In genomic region chr2:45872211-45872610, GRCh38 we compare ENCODE assay signal across 19 cellular contexts.
DNase-seq lines count a peak whose midpoint lies in the region; ATAC-seq, FAIRE-seq and TF ChIP-seq lines count a peak whose summit lies in the region.
"Had no signal": no experiment of that assay in that cellular context is flagged by ENCODE, and none has a peak within 500 bp of the region (broad histone marks: within the 10 kb centered on the region; RNA-seq: fewer than 3 reads in every experiment).

No MANE protein-coding gene starts in this region.

- H2AFZ ChIP-seq in IMR-90 (replicated peaks; ENCODE audit: low read length, poor library complexity) (peak overlapping the region; percentile 5), GM12878 (ENCODE audit: control insufficient read depth, low read depth, low read length) (no peak overlapping the region)

- intact Hi-C loops in IMR-90 (cut with micrococcal nuclease) (no loop called here), GM12878 (cut with micrococcal nuclease; ENCODE audit: unreplicated experiment) (no loop called here)

- CTCF ChIA-PET in IMR-90 (lab: Yijun Ruan, JAX) (no interaction called here), GM12878 (lab: Yijun Ruan, JAX) (interaction anchor here (1.1 to 1.6 kb wide), 4 partner anchors 12 to 64 kb away, joined by 3 to 5 read pairs (median 4); no protein-coding TSS in a partner anchor)

- in situ Hi-C loops in IMR-90 (cut with MboI; ENCODE audit: low sequenced_read_pairs): no loop called here
- in situ Hi-C loops in GM12878 (cut with MboI): no loop called here

- SMC1A ChIA-PET in GM12878 (lab: Charles Lee; ENCODE audit: uncharacterized antibody, unreplicated experiment): interaction anchor here (0.7 to 5.7 kb wide), 5 partner anchors 8 to 23 kb away, joined by 3 to 41 read pairs (median 5); no protein-coding TSS in a partner anchor

- peaks cover 65% of the 10 kb centered on the region for H4K20me1 ChIP-seq in BLaER1
- no peaks in the 10 kb centered on the region; the same call in 1 of the 2 replicates for H4K20me1 ChIP-seq in IMR-90 (ENCODE audit: insufficient read depth, low read length)
- H4K20me1 ChIP-seq in GM12878 (ENCODE audit: control insufficient read depth, insufficient read depth): no peaks in the 10 kb centered on the region

- H3K27me3 ChIP-seq in BLaER1 (no peaks in the 10 kb centered on the region), IMR-90 (ENCODE audit: control insufficient read depth, insufficient read depth, low read length) (no peaks in the 10 kb centered on the region), GM12878 (replicated peaks in 1 of 2; ENCODE audit: control insufficient read depth in 2 of 2, insufficient read depth in 2 of 2, low read length in 1 of 2) (no peaks in the 10 kb centered on the region)
- H3K27me3 ChIP-seq: brain microvascular endothelial cell, gastrocnemius medialis, neutrophil, SJSA1 had no signal

- H3K4me2 ChIP-seq in BLaER1 (peak overlapping the region; percentile 74; the same call in 1 of the 2 replicates), IMR-90 (ENCODE audit: low read depth, low read length) (no peak overlapping the region), GM12878 (ENCODE audit: control insufficient read depth, insufficient read depth) (no peak overlapping the region)

- TF ChIP-seq CTCF in IMR-90 (conservative IDR thresholded peaks at IDR 0.05; ENCODE audit: low read depth, low read length) (no peak), GM12878 (IDR thresholded peaks at IDR 0.05 in 2 of 3, conservative IDR thresholded peaks at IDR 0.05 in 1 of 3; ENCODE audit: control insufficient read depth in 2 of 3, extremely low read depth in 1 of 3, insufficient read depth in 1 of 3, low read depth in 3 of 3, low read length in 3 of 3) (no peak)

- peaks cover 3% of the 10 kb centered on the region; the same call in 1 of the 2 replicates for H3K79me2 ChIP-seq in GM12878 (ENCODE audit: control insufficient read depth, insufficient read depth, low read length)

- ATAC-seq in IMR-90 (ENCODE audit: low read depth) (peak; percentile 50), GM12878 (no peak), left lobe of liver (peak; percentile 96), HG02759 (IDR thresholded peaks at IDR 0.05; ENCODE audit: unreplicated experiment) (no peak), GM21528 (IDR thresholded peaks at IDR 0.05; ENCODE audit: low FRiP score, unreplicated experiment) (no peak)
- ATAC-seq: CD8-positive, alpha-beta T cell; gastrocnemius medialis; left ventricle myocardium superior had no signal

- no peak overlapping the region for H2BK5ac ChIP-seq in IMR-90 (ENCODE audit: low read depth, low read length, poor library complexity, severe bottlenecking)

- no peak for TF ChIP-seq EP300 in GM12878 (IDR thresholded peaks at IDR 0.05; ENCODE audit: borderline replicate concordance in 1 of 2, control insufficient read depth in 1 of 2, low read depth in 2 of 2, low read length in 2 of 2)

- peaks cover 20% of the 10 kb centered on the region for H3K9me1 ChIP-seq in IMR-90 (ENCODE audit: insufficient read depth, low read length)

- H4K8ac ChIP-seq in IMR-90 (ENCODE audit: low read depth in 2 of 2, low read length in 2 of 2): no peak overlapping the region

- H3K14ac ChIP-seq in IMR-90 (replicated peaks; ENCODE audit: low read depth, low read length): no peak overlapping the region

- dilution Hi-C loops in IMR-90 (cut with HindIII; ENCODE audit: low sequenced_read_pairs, unreplicated experiment): no loop called here

- no peak overlapping the region for H4K91ac ChIP-seq in IMR-90 (ENCODE audit: insufficient read depth, low read depth, low read length)

- BruUV-seq in IMR-90 (replicated peaks; lab: Mats Ljungman, UMichigan): no TSS peak
- TSS peak; percentile 35 for BruUV-seq in GM12878 (replicated peaks; lab: Mats Ljungman, UMichigan)

- H3K4me1 ChIP-seq in BLaER1 (peaks cover 58% of the 10 kb centered on the region), IMR-90 (ENCODE audit: control insufficient read depth, insufficient read depth, low read length) (peaks cover 7% of the 10 kb centered on the region), GM12878 (ENCODE audit: control insufficient read depth, insufficient read depth, low read length) (peaks cover 20% of the 10 kb centered on the region)

- H2BK120ac ChIP-seq in IMR-90 (ENCODE audit: low read depth, low read length): no peak overlapping the region

- H2BK20ac ChIP-seq in IMR-90 (ENCODE audit: low read depth, low read length): no peak overlapping the region

- no peak for TF ChIP-seq POLR2A in IMR-90 (IDR thresholded peaks at IDR 0.05; ENCODE audit: low read depth, low read length)
- no peak for TF ChIP-seq POLR2A in GM12878 (IDR thresholded peaks at IDR 0.05; ENCODE audit: low read depth, low read length)

- no peak overlapping the region for H3K23ac ChIP-seq in IMR-90 (ENCODE audit: low read depth, low read length)

- peaks cover 55% of the 10 kb centered on the region for H3K36me3 ChIP-seq in BLaER1
- no peaks in the 10 kb centered on the region for H3K36me3 ChIP-seq in IMR-90 (ENCODE audit: control insufficient read depth, insufficient read depth, low read length)
- no peaks in the 10 kb centered on the region; a peak in 2 of 4 replicates for H3K36me3 ChIP-seq in GM12878 (ENCODE audit: control insufficient read depth in 2 of 2, insufficient read depth in 2 of 2, low read length in 1 of 2)
- H3K36me3 ChIP-seq: brain microvascular endothelial cell, gastrocnemius medialis, neutrophil, SJSA1 had no signal

- H3K79me1 ChIP-seq in IMR-90 (ENCODE audit: low read depth in 1 of 2, low read length in 2 of 2): peaks cover 3 to 17% of the 10 kb centered on the region in 2 experiments; a peak in 2 of 4 replicates

- TF ChIP-seq RAD21 in IMR-90 (IDR thresholded peaks at IDR 0.05; ENCODE audit: low read length) (no peak), GM12878 (IDR thresholded peaks at IDR 0.05; ENCODE audit: insufficient read depth, low read depth, low read length) (no peak)

- RAD21 ChIA-PET in GM12878 (lab: Charles Lee; ENCODE audit: unreplicated experiment): interaction anchor here (1.0 to 1.1 kb wide), 2 partner anchors 10 to 17 kb away, joined by 3 to 5 read pairs; no protein-coding TSS in a partner anchor

- WGBS in IMR-90 (ENCODE audit: extremely low coverage in 2 of 2, insufficient read length in 1 of 2), 2 experiments: 63% methylated on average over 5 of the region's 5 CpGs; no CpG with 5 or more reads in 1 of the 2 experiments
- 43% methylated on average over 5 of the region's 5 CpGs for WGBS in GM12878 (ENCODE audit: insufficient coverage, insufficient replicate concordance, low lambda C conversion rate, missing lambda C conversion rate)

- no peak overlapping the region for H3K4me3 ChIP-seq in BLaER1
- H3K4me3 ChIP-seq in IMR-90 (ENCODE audit: insufficient read depth, low read depth, low read length): no peak overlapping the region
- no peak overlapping the region for H3K4me3 ChIP-seq in GM12878
- H3K4me3 ChIP-seq: gastrocnemius medialis, SJSA1 had no signal

- no peak overlapping the region for H2BK15ac ChIP-seq in IMR-90 (ENCODE audit: low read depth, low read length)

- H3K27ac ChIP-seq in BLaER1: peak overlapping the region; percentile 60; the same call in 1 of the 2 replicates
- H3K27ac ChIP-seq in IMR-90 (ENCODE audit: insufficient read depth, low read length): no peak overlapping the region
- H3K27ac ChIP-seq in GM12878 (ENCODE audit: control insufficient read depth, insufficient read depth): no peak overlapping the region
- H3K27ac ChIP-seq: brain microvascular endothelial cell, gastrocnemius medialis, neutrophil, SJSA1 had no signal

- no peak overlapping the region for H3K4ac ChIP-seq in IMR-90 (ENCODE audit: low read depth, low read length)

- H3K56ac ChIP-seq in IMR-90 (ENCODE audit: extremely low read depth, insufficient read depth, low read length): no peak overlapping the region

- no peak overlapping the region for H2AK9ac ChIP-seq in IMR-90 (replicated peaks; ENCODE audit: low read depth, low read length, poor library complexity)

- POLR2A ChIA-PET in IMR-90 (lab: Charles Lee; ENCODE audit: unreplicated experiment) (no interaction called here), GM12878 (lab: Charles Lee) (interaction anchor here (1.0 kb wide), 1 partner anchor 16 kb away, joined by 3 read pairs; no protein-coding TSS in a partner anchor)

- H3K9ac ChIP-seq in BLaER1 (no peak overlapping the region), IMR-90 (ENCODE audit: low read depth, low read length) (no peak overlapping the region), GM12878 (ENCODE audit: control insufficient read depth, insufficient read depth, low read length) (no peak overlapping the region)

- no peak overlapping the region for H4K5ac ChIP-seq in IMR-90 (ENCODE audit: low read depth, low read length)

- no peak overlapping the region for H2AK5ac ChIP-seq in IMR-90 (ENCODE audit: low read depth, low read length)

- H3K9me3 ChIP-seq in BLaER1: peaks cover 49% of the 10 kb centered on the region
- peaks cover 3% of the 10 kb centered on the region for H3K9me3 ChIP-seq in IMR-90 (ENCODE audit: control insufficient read depth, insufficient read depth, low read length)
- peaks cover 3% of the 10 kb centered on the region; the same call in 2 of the 3 replicates for H3K9me3 ChIP-seq in GM12878 (replicated peaks; ENCODE audit: control insufficient read depth, insufficient read depth, low read length)

- FAIRE-seq in GM12878 (lab: Jason Lieb, UNC): no peak
- FAIRE-seq: endometrium, HTR-8/SVneo had no signal

- DNase-seq in IMR-90 (peak; percentile 55), GM12878 (ENCODE audit: low read depth, low spot score) (no peak), left lobe of liver (ENCODE audit: low spot score) (peak; percentile 82), NCI-H146 treated with DMSO at 0.1 percent for 48 hours (lab: John Stamatoyannopoulos, UW; ENCODE audit: unreplicated experiment) (no peak), foreskin melanocyte (no peak)
- DNase-seq: activated CD4-positive, CD25-positive, alpha-beta regulatory T cell; brain microvascular endothelial cell; CD8-positive, alpha-beta T cell; cortex of kidney; gastrocnemius medialis; left ventricle myocardium superior; NCI-H774 had no signal

- H3K18ac ChIP-seq in IMR-90 (ENCODE audit: low read depth, low read length): no peak overlapping the region

TF ChIP-seq in IMR-90, 13 proteins besides CTCF, POLR2A, EP300 and RAD21 (continues in another document):
- TF ChIP-seq RCOR1 (IDR thresholded peaks at IDR 0.05; ENCODE audit: insufficient replicate concordance, low read length): no peak
- no peak for TF ChIP-seq MXI1 (IDR thresholded peaks at IDR 0.05; ENCODE audit: borderline replicate concordance, low read depth, low read length)
- no peak for TF ChIP-seq NFE2L2 (IDR thresholded peaks at IDR 0.05; ENCODE audit: low read depth, low read length)

TF ChIP-seq in GM12878, 131 proteins besides CTCF, POLR2A, EP300 and RAD21 (continues in another document):
- TF ChIP-seq TBL1XR1 (IDR thresholded peaks at IDR 0.05; ENCODE audit: low read depth, low read length) (no peak), ZNF274 (IDR thresholded peaks at IDR 0.05; ENCODE audit: insufficient read depth, insufficient read length) (no peak), GATAD2B (conservative IDR thresholded peaks at IDR 0.05; ENCODE audit: low read depth) (no peak), ETV6 (conservative IDR thresholded peaks at IDR 0.05 in 1 of 2, IDR thresholded peaks at IDR 0.05 in 1 of 2; ENCODE audit: borderline replicate concordance in 1 of 2, low read depth in 1 of 2) (no peak)

Comparison
In these comparisons a context has a peak if more than half of its experiments do, and no peak if none do; other contexts are left out.
1. ATAC-seq: peak in IMR-90 (single experiment) and left lobe of liver (single experiment); none in GM12878 (single experiment), HG02759 (single experiment) and GM21528 (single experiment).
2. DNase-seq: peak in IMR-90 (single experiment) and left lobe of liver (single experiment); none in GM12878 (single experiment), NCI-H146 treated with DMSO at 0.1 percent for 48 hours (single experiment) and foreskin melanocyte (single experiment).